14 cellular contexts compared by ENCODE assay signal in genomic region chr2:2762166-2762897, GRCh38.
DNase-seq lines count a peak whose midpoint lies in the region; FAIRE-seq and TF ChIP-seq lines count a peak whose summit lies in the region.
"Had no signal": no experiment of that assay in that cellular context is flagged by ENCODE, and none has a peak within 500 bp of the region (broad histone marks: within the 10 kb centered on the region; RNA-seq: fewer than 3 reads in every experiment).

No MANE protein-coding gene starts in this region.

- CTCF ChIA-PET in CD8-positive, alpha-beta memory T cell (lab: Charles Lee), result no interaction called here

- H3K9ac ChIP-seq in endodermal cell (ENCODE audit: extremely low read depth, low read length, poor library complexity, severe bottlenecking), result no peak overlapping the region
- H3K9ac ChIP-seq: GM23248 had no signal

- POLR2A ChIA-PET in CD8-positive, alpha-beta memory T cell (lab: Charles Lee), result no interaction called here

- no peak overlapping the region for H3K4me3 ChIP-seq in endodermal cell (ENCODE audit: low read length)
- H3K4me3 ChIP-seq in CD8-positive, alpha-beta memory T cell (ENCODE audit: low read length), result no peak overlapping the region
- H3K4me3 ChIP-seq: GM12878, GM23248 had no signal

- H3K9me3 Mint-ChIP-seq in endodermal cell, result peaks cover 10% of the 10 kb centered on the region
- H3K9me3 Mint-ChIP-seq in nephron progenitor cell, result peaks cover 4% of the 10 kb centered on the region
- H3K9me3 Mint-ChIP-seq in CD8-positive, alpha-beta memory T cell, result no peaks in the 10 kb centered on the region
- H3K9me3 Mint-ChIP-seq: CD4-positive, alpha-beta T cell had no signal

- H3K27me3 ChIP-seq in endodermal cell (ENCODE audit: control insufficient read depth, insufficient read depth, low read length, poor library complexity, severe bottlenecking), result no peaks in the 10 kb centered on the region
- H3K27me3 ChIP-seq in CD8-positive, alpha-beta memory T cell (ENCODE audit: insufficient read depth, low read length, poor library complexity, severe bottlenecking), result no peaks in the 10 kb centered on the region

- H3K36me3 ChIP-seq in endodermal cell (ENCODE audit: control insufficient read depth, insufficient read depth, low read length), result no peaks in the 10 kb centered on the region
- no peaks in the 10 kb centered on the region for H3K36me3 ChIP-seq in CD8-positive, alpha-beta memory T cell (ENCODE audit: insufficient read depth, low read length)

- no peak overlapping the region for H3K27ac ChIP-seq in endodermal cell (ENCODE audit: low read depth, low read length)
- no peak overlapping the region for H3K27ac ChIP-seq in CD8-positive, alpha-beta memory T cell (ENCODE audit: low read depth, low read length)
- H3K27ac ChIP-seq: GM23248 had no signal

- no peaks in the 10 kb centered on the region for H3K9me3 ChIP-seq in endodermal cell (ENCODE audit: control insufficient read depth, low read length)
- no peaks in the 10 kb centered on the region for H3K9me3 ChIP-seq in CD8-positive, alpha-beta memory T cell (ENCODE audit: low read length)

- TF ChIP-seq CTCF in endodermal cell (conservative IDR thresholded peaks at IDR 0.05), result no peak
- no peak for TF ChIP-seq CTCF in nephron progenitor cell (IDR thresholded peaks at IDR 0.05)

- H3K4me1 ChIP-seq in endodermal cell (ENCODE audit: control insufficient read depth, insufficient read depth, low read length), result no peaks in the 10 kb centered on the region
- no peaks in the 10 kb centered on the region for H3K4me1 ChIP-seq in CD8-positive, alpha-beta memory T cell (ENCODE audit: insufficient read depth, low read length)

- no peak for FAIRE-seq in RCC 7860 (lab: Jason Lieb, UNC)
- FAIRE-seq: A204.1, GM12878, GM18507 had no signal

- 89% methylated on average over 9 to 17 of the region's 17 CpGs for WGBS in endodermal cell (ENCODE audit: insufficient coverage in 1 of 2, insufficient read length in 1 of 2), 2 experiments

- DNase-seq in endodermal cell (no peak), nephron progenitor cell (no peak), retina (peak; percentile 29), NCI-H1694 (lab: John Stamatoyannopoulos, UW) (no peak), RCC 7860 (ENCODE audit: low spot score) (no peak)
- no peak for DNase-seq in CD8-positive, alpha-beta memory T cell
- no peak for DNase-seq in stimulated activated CD4-positive, alpha-beta T cell treated with anti-CD3 and anti-CD28 coated beads, Interleukin-1b, Interleukin-23, amount 100 ng/mL, for 48 hours
- DNase-seq: CD4-positive, alpha-beta T cell; DMS79; GM23248 had no signal

- H3K27me3 Mint-ChIP-seq in endodermal cell (ENCODE audit: insufficient read depth), result no peaks in the 10 kb centered on the region
- H3K27me3 Mint-ChIP-seq in nephron progenitor cell (ENCODE audit: low read depth, poor library complexity), result peaks cover 7% of the 10 kb centered on the region
- no peaks in the 10 kb centered on the region for H3K27me3 Mint-ChIP-seq in CD8-positive, alpha-beta memory T cell
- H3K27me3 Mint-ChIP-seq: B cell; CD4-positive, alpha-beta T cell had no signal

- H3K36me3 Mint-ChIP-seq in endodermal cell (ENCODE audit: low read depth) (no peaks in the 10 kb centered on the region), nephron progenitor cell (ENCODE audit: low read depth) (no peaks in the 10 kb centered on the region)
- H3K36me3 Mint-ChIP-seq in CD8-positive, alpha-beta memory T cell, result no peaks in the 10 kb centered on the region

- H3K4me3 Mint-ChIP-seq in endodermal cell, result no peak overlapping the region
- no peak overlapping the region for H3K4me3 Mint-ChIP-seq in nephron progenitor cell
- no peak overlapping the region for H3K4me3 Mint-ChIP-seq in CD8-positive, alpha-beta memory T cell
- H3K4me3 Mint-ChIP-seq: B cell; CD4-positive, alpha-beta T cell had no signal

- peak overlapping the region; percentile 42 for H3K27ac Mint-ChIP-seq in endodermal cell
- H3K27ac Mint-ChIP-seq in nephron progenitor cell, result peak overlapping the region; percentile 89
- H3K27ac Mint-ChIP-seq in CD8-positive, alpha-beta memory T cell, result no peak overlapping the region
- H3K27ac Mint-ChIP-seq: B cell; CD4-positive, alpha-beta T cell had no signal

- H3K4me1 Mint-ChIP-seq in endodermal cell, result no peaks in the 10 kb centered on the region
- H3K4me1 Mint-ChIP-seq in nephron progenitor cell, result peaks cover 27% of the 10 kb centered on the region
- H3K4me1 Mint-ChIP-seq in CD8-positive, alpha-beta memory T cell, result no peaks in the 10 kb centered on the region
- H3K4me1 Mint-ChIP-seq: B cell had no signal

Comparison
In these comparisons a context has a peak if more than half of its experiments do, and no peak if none do; other contexts are left out.
1. H3K27ac Mint-ChIP-seq: peak in endodermal cell (single experiment) and nephron progenitor cell (single experiment); none in CD8-positive, alpha-beta memory T cell (0 of 8).